14 cellular contexts compared by ENCODE assay signal in the genomic region with DNA sequence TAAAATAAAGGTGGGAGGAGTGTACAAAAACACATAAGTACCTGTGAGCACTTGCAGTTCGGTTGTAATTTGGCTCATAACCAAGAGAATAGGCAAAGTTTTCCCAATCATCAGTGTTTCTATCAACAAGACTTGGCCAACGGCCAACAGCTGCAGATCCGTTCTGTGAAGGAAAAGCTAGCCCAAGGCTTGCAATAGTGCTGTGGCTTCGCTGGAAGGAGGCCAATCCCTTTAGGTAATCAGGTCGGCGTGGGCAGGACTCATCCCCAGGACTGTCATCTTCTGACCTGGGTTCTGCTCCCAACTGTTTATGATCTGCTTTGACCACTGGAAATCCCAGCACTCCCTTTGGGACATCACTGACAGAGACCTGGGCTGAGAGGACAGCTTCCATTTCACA.
A peak's percentile ranks its signal among the peaks of the same experiment; 100 is the strongest.
DNase-seq lines count a peak whose midpoint lies in the region; ATAC-seq and TF ChIP-seq lines count a peak whose summit lies in the region.
"Had no signal": no experiment of that assay in that cellular context is flagged by ENCODE, and none has a peak within 500 bp of the region (broad histone marks: within the 10 kb centered on the region; RNA-seq: fewer than 3 reads in every experiment).

No MANE protein-coding gene starts in this region.

- no peaks in the 10 kb centered on the region for H3K27me3 ChIP-seq in adrenal gland
- H3K27me3 ChIP-seq: heart left ventricle, SJSA1, transverse colon had no signal

- TF ChIP-seq CTCF in adrenal gland (IDR thresholded peaks at IDR 0.05) = no peak

- peak; percentile 58 for DNase-seq in NCI-H748 (lab: John Stamatoyannopoulos, UW; ENCODE audit: unreplicated experiment)
- no peak for DNase-seq in NCI-H748 treated with DMSO at 0.1 percent for 48 hours (lab: John Stamatoyannopoulos, UW)
- DNase-seq in NCI-H345 (lab: John Stamatoyannopoulos, UW) = peak; percentile 76
- DNase-seq in adrenal gland = peak in 5 of 7 donors; percentile 21 to 80 (median 45)
- DNase-seq in skeletal muscle cell (ENCODE audit: low read depth) = peak; percentile 19
- DNase-seq in mucosa of gallbladder (ENCODE audit: low spot score) = no peak
- DNase-seq: NCI-H187; stimulated activated CD8-positive, alpha-beta memory T cell treated with anti-CD3 and anti-CD28 coated beads, Interleukin-4, amount 100 ng/mL, for 48 hours; transverse colon had no signal

- H3K36me3 ChIP-seq in adrenal gland (replicated peaks in 1 of 2) = peaks cover 0 to 17% of the 10 kb centered on the region in 2 donors
- H3K36me3 ChIP-seq: SJSA1 had no signal

- WGBS in adrenal gland, 4 donors = 54 to 60% (median 57%) methylated on average over 6 of the region's 6 CpGs

- no peak for TF ChIP-seq POLR2A in adrenal gland (IDR thresholded peaks at IDR 0.05)

- intact Hi-C loops in adrenal gland (cut with DNase I) = no loop called here

- ATAC-seq in HG03025 (IDR thresholded peaks at IDR 0.05; ENCODE audit: low FRiP score, unreplicated experiment) (no peak), GM21717 (IDR thresholded peaks at IDR 0.05; ENCODE audit: unreplicated experiment) (no peak)
- ATAC-seq: heart left ventricle had no signal

- H3K4me3 ChIP-seq in adrenal gland = no peak overlapping the region
- no peak overlapping the region for H3K4me3 ChIP-seq in skeletal muscle cell (ENCODE audit: low read depth, low read length)
- H3K4me3 ChIP-seq: heart left ventricle, SJSA1, transverse colon had no signal

- no peaks in the 10 kb centered on the region for H3K9me3 ChIP-seq in adrenal gland (replicated peaks in 1 of 3)
- H3K9me3 ChIP-seq: heart left ventricle, SJSA1, transverse colon had no signal

- no peak overlapping the region for H3K27ac ChIP-seq in adrenal gland
- H3K27ac ChIP-seq: heart left ventricle, SJSA1, transverse colon, VCaP had no signal

- H3K4me1 ChIP-seq in adrenal gland (replicated peaks in 1 of 2) = no peaks in the 10 kb centered on the region
- H3K4me1 ChIP-seq: heart left ventricle, SJSA1, transverse colon had no signal

Comparison
In these comparisons a context has a peak if more than half of its experiments do, and no peak if none do; other contexts are left out.
1. DNase-seq: peak in NCI-H748 (single experiment), NCI-H345 (single experiment), adrenal gland (5 of 7) and skeletal muscle cell (single experiment); none in NCI-H748 treated with DMSO at 0.1 percent for 48 hours (single experiment) and mucosa of gallbladder (single experiment).